Comparison of ENCODE assay signal across 1 cellular context in genomic region chr14:96307434-96307833, GRCh38.
TF ChIP-seq lines count a peak whose summit lies in the region.

No MANE protein-coding gene starts in this region.

TF ChIP-seq in HEK293T, 16 proteins besides CTCF, POLR2A, EP300 and RAD21 (continued from another document):
- TF ChIP-seq PKNOX1 (IDR thresholded peaks at IDR 0.05) (no peak), TARDBP (IDR thresholded peaks at IDR 0.05) (no peak), FOXK2 (IDR thresholded peaks at IDR 0.05) (no peak), CTBP1 (IDR thresholded peaks at IDR 0.05; ENCODE audit: borderline replicate concordance) (no peak), BHLHE40 (IDR thresholded peaks at IDR 0.05; ENCODE audit: borderline replicate concordance) (no peak), FOXA1 (IDR thresholded peaks at IDR 0.05) (no peak), SP1 (IDR thresholded peaks at IDR 0.05) (no peak), LEF1 (IDR thresholded peaks at IDR 0.05; ENCODE audit: borderline replicate concordance) (no peak), NFRKB (IDR thresholded peaks at IDR 0.05) (no peak), HDGF (IDR thresholded peaks at IDR 0.05; ENCODE audit: borderline replicate concordance) (no peak), L3MBTL2 (conservative IDR thresholded peaks at IDR 0.05) (no peak), ZNF384 (IDR thresholded peaks at IDR 0.05) (no peak), FOXM1 (IDR thresholded peaks at IDR 0.05; ENCODE audit: borderline replicate concordance) (no peak), ELF4 (IDR thresholded peaks at IDR 0.05) (no peak)
